12 cellular contexts compared by ENCODE assay signal in the genomic region with DNA sequence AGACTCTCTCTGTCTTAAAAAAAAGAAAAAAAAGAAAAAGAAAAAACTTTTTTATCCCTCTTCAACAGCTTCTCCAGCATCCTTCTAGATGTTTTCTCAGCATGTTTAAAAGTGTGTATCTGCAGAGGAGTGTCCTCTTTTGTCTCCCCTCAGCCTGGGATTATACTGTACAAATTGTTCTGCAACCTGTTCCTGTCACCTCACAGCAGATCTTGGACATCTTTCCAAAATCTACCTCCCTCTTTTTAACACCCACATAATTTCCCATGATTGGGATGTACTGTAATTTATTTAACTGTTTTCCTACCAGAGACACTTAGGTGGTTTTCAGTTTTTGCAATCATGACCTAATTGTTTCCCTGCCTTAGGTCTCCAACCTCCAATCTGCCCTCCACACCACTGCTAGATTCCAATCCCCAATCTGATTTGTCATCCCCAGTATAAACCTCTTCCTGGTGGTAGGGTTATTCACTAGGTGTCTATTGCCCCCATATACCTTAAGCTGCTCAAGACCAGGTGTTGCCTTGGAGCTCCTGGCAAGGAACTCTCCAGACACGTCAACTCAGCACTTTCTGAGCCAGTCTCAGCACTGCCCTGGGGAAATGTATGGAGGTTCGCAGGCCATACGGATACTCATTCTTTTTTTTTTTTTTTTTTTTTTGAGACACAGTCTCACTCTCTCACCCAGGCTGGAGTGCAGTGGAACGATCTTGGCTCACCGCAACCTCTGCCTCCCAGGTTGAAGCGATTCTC. TPM values are rescaled to one million over a fixed set of nuclear protein-coding genes. Genes with fewer than 3 reads are reported as not detected.
DNase-seq lines count a peak whose midpoint lies in the region; ATAC-seq and TF ChIP-seq lines count a peak whose summit lies in the region.
"Had no signal": no experiment of that assay in that cellular context is flagged by ENCODE, and none has a peak within 500 bp of the region (broad histone marks: within the 10 kb centered on the region; RNA-seq: fewer than 3 reads in every experiment).

No MANE protein-coding gene starts in this region.

- BruUV-seq in HCT116 (replicated peaks; lab: Mats Ljungman, UMichigan): no TSS peak

- peaks cover 28 to 52% of the 10 kb centered on the region in 2 experiments for H3K4me1 ChIP-seq in HCT116 (ENCODE audit: control insufficient read depth in 1 of 2, insufficient read depth in 2 of 2, low read length in 2 of 2)

- H3K4me3 Mint-ChIP-seq in activated T-helper 1 cell treated with anti-CD3 and anti-CD28 coated beads, Interleukin-12 subunit alpha, Interleukin-12 subunit beta, Interleukin-2, Interleukin-4 antibody, amounts not matched to agents 30 ng/mL and 10 ng/mL and 1 ng/mL, durations not matched to agents 14 hours and 24 hours and 36 hours: peak overlapping the region; percentile 60
- H3K4me3 Mint-ChIP-seq in immature natural killer cell: peak overlapping the region in 4 of 5 donors; percentile 5 to 67 (median 34)
- no peak overlapping the region for H3K4me3 Mint-ChIP-seq in stimulated activated naive B cell treated with anti-CD40 and anti-IgM and Interleukin-4, amounts not matched to agents 10 μg/mL and 1 μg/mL and 100 μg/mL, for 72 hours
- H3K4me3 Mint-ChIP-seq: memory B cell had no signal

- H3K4me1 Mint-ChIP-seq in activated T-helper 1 cell treated with anti-CD3 and anti-CD28 coated beads, Interleukin-12 subunit alpha, Interleukin-12 subunit beta, Interleukin-2, Interleukin-4 antibody, amounts not matched to agents 30 ng/mL and 10 ng/mL and 1 ng/mL, durations not matched to agents 14 hours and 24 hours and 36 hours (ENCODE audit: low read depth): peaks cover 83% of the 10 kb centered on the region
- peaks cover 80 to 86% of the 10 kb centered on the region in 2 donors for H3K4me1 Mint-ChIP-seq in immature natural killer cell
- H3K4me1 Mint-ChIP-seq in stimulated activated naive B cell treated with anti-CD40 and anti-IgM and Interleukin-4, amounts not matched to agents 10 μg/mL and 1 μg/mL and 100 μg/mL, for 72 hours: peaks cover 55 to 85% of the 10 kb centered on the region in 2 donors

- no peaks in the 10 kb centered on the region for H3K27me3 Mint-ChIP-seq in activated T-helper 1 cell treated with anti-CD3 and anti-CD28 coated beads, Interleukin-12 subunit alpha, Interleukin-12 subunit beta, Interleukin-2, Interleukin-4 antibody, amounts not matched to agents 30 ng/mL and 10 ng/mL and 1 ng/mL, durations not matched to agents 14 hours and 24 hours and 36 hours (ENCODE audit: insufficient read depth)
- peaks cover 6 to 13% (median 12%) of the 10 kb centered on the region in 3 donors for H3K27me3 Mint-ChIP-seq in immature natural killer cell (ENCODE audit: low read depth in 3 of 3)
- H3K27me3 Mint-ChIP-seq in stimulated activated naive B cell treated with anti-CD40 and anti-IgM and Interleukin-4, amounts not matched to agents 10 μg/mL and 1 μg/mL and 100 μg/mL, for 72 hours: no peaks in the 10 kb centered on the region
- H3K27me3 Mint-ChIP-seq: memory B cell had no signal

- no peak overlapping the region for H3K27ac ChIP-seq in HCT116 (ENCODE audit: low read depth, low read length)

- TF ChIP-seq POLR2A in HCT116 (IDR thresholded peaks at IDR 0.05; ENCODE audit: borderline replicate concordance, extremely low read depth, insufficient read depth, insufficient read length): no peak

- no peaks in the 10 kb centered on the region for H3K36me3 ChIP-seq in HCT116 (ENCODE audit: control insufficient read depth in 1 of 2, insufficient read depth in 2 of 2, low read length in 2 of 2)

- no peak overlapping the region for H3K4me2 ChIP-seq in HCT116 (ENCODE audit: low read length)

- no peak for TF ChIP-seq CTCF in HCT116 (IDR thresholded peaks at IDR 0.05 in 2 of 3, conservative IDR thresholded peaks at IDR 0.05 in 1 of 3; ENCODE audit: borderline replicate concordance in 1 of 3, insufficient read depth in 1 of 3, low read depth in 2 of 3, low read length in 2 of 3)

- intact Hi-C loops in HCT116 (cut with micrococcal nuclease): no loop called here
- intact Hi-C loops in activated T-helper 1 cell treated with anti-CD3 and anti-CD28 coated beads, Interleukin-12 subunit alpha, Interleukin-12 subunit beta, Interleukin-2, Interleukin-4 antibody, amounts not matched to agents 30 ng/mL and 10 ng/mL and 1 ng/mL, durations not matched to agents 14 hours and 24 hours and 36 hours (cut with micrococcal nuclease): loop anchor here (5.0 kb wide), 1 partner anchor 436 kb away; the partner anchor contains the start of gene MCU

- no peaks in the 10 kb centered on the region for H3K27me3 ChIP-seq in HCT116 (ENCODE audit: insufficient read depth, low read length)

- no peaks in the 10 kb centered on the region for H3K9me3 Mint-ChIP-seq in activated T-helper 1 cell treated with anti-CD3 and anti-CD28 coated beads, Interleukin-12 subunit alpha, Interleukin-12 subunit beta, Interleukin-2, Interleukin-4 antibody, amounts not matched to agents 30 ng/mL and 10 ng/mL and 1 ng/mL, durations not matched to agents 14 hours and 24 hours and 36 hours
- H3K9me3 Mint-ChIP-seq in immature natural killer cell: no peaks in the 10 kb centered on the region
- H3K9me3 Mint-ChIP-seq in stimulated activated naive B cell treated with anti-CD40 and anti-IgM and Interleukin-4, amounts not matched to agents 10 μg/mL and 1 μg/mL and 100 μg/mL, for 72 hours: no peaks in the 10 kb centered on the region
- H3K9me3 Mint-ChIP-seq: memory B cell had no signal

- H2AFZ ChIP-seq in HCT116 (ENCODE audit: low read depth, low read length, poor library complexity, severe bottlenecking): peak overlapping the region; percentile 70

- ATAC-seq in HCT116: no peak
- no peak for ATAC-seq in stimulated activated naive B cell treated with anti-CD40 and anti-IgM and Interleukin-4, amounts not matched to agents 10 μg/mL and 1 μg/mL and 100 μg/mL, for 72 hours (replicated peaks)
- no peak for ATAC-seq in GM19395 (IDR thresholded peaks at IDR 0.05; ENCODE audit: unreplicated experiment)

- no peak overlapping the region for H3K4me3 ChIP-seq in HCT116 (replicated peaks in 1 of 2; ENCODE audit: low read depth in 1 of 2, low read length in 2 of 2)

- H3K27ac Mint-ChIP-seq in activated T-helper 1 cell treated with anti-CD3 and anti-CD28 coated beads, Interleukin-12 subunit alpha, Interleukin-12 subunit beta, Interleukin-2, Interleukin-4 antibody, amounts not matched to agents 30 ng/mL and 10 ng/mL and 1 ng/mL, durations not matched to agents 14 hours and 24 hours and 36 hours: peak overlapping the region; percentile 85
- H3K27ac Mint-ChIP-seq in immature natural killer cell: peak overlapping the region; percentile 81 to 96 (median 88)
- H3K27ac Mint-ChIP-seq in stimulated activated naive B cell treated with anti-CD40 and anti-IgM and Interleukin-4, amounts not matched to agents 10 μg/mL and 1 μg/mL and 100 μg/mL, for 72 hours: peak overlapping the region; percentile 68

- POLR2A ChIA-PET in HCT116 (lab: Charles Lee): interaction anchor here (1.2 to 3.5 kb wide), 4 partner anchors 17 to 65 kb away, joined by 3 to 11 read pairs (median 4); partner anchors contain the start of gene DDIT4

- H3K9ac ChIP-seq in HCT116 (ENCODE audit: low read length): no peak overlapping the region

- H4K20me1 ChIP-seq in HCT116 (ENCODE audit: insufficient read depth): no peaks in the 10 kb centered on the region

- no peaks in the 10 kb centered on the region for H3K79me2 ChIP-seq in HCT116 (ENCODE audit: insufficient read depth, low read length)

- RAD21 ChIA-PET in HCT116 (lab: Charles Lee; ENCODE audit: low non-redundant PET in 1 of 2, low total read pairs in 2 of 2, uncharacterized antibody in 2 of 2, unreplicated experiment in 2 of 2): no interaction called here

- H3K9me3 ChIP-seq in HCT116 (ENCODE audit: control insufficient read depth in 1 of 2, insufficient read depth in 1 of 2, low read depth in 1 of 2, low read length in 2 of 2): no peaks in the 10 kb centered on the region

- TF ChIP-seq RAD21 in HCT116 (IDR thresholded peaks at IDR 0.05; ENCODE audit: low read depth): no peak

- CTCF ChIA-PET in HCT116 (lab: Charles Lee): interaction anchor here (0.7 kb wide), 1 partner anchor 13 kb away, joined by 3 read pairs; no protein-coding TSS in a partner anchor

- no peak for DNase-seq in HCT116 (ENCODE audit: low read depth, low spot score)
- no peak for DNase-seq in activated T-helper 1 cell treated with anti-CD3 and anti-CD28 coated beads, Interleukin-12 subunit alpha, Interleukin-12 subunit beta, Interleukin-2, Interleukin-4 antibody, amounts not matched to agents 30 ng/mL and 10 ng/mL and 1 ng/mL, durations not matched to agents 14 hours and 24 hours and 36 hours (ENCODE audit: low spot score)
- DNase-seq in immature natural killer cell: no peak
- no peak for DNase-seq in stimulated activated naive B cell treated with anti-CD40 and anti-IgM and Interleukin-4, amounts not matched to agents 10 μg/mL and 1 μg/mL and 100 μg/mL, for 72 hours
- DNase-seq in SK-N-DZ (ENCODE audit: low spot score): no peak
- no peak for DNase-seq in NCI-H748 (lab: John Stamatoyannopoulos, UW; ENCODE audit: unreplicated experiment)
- no peak for DNase-seq in NCI-H1930 (lab: John Stamatoyannopoulos, UW)
- DNase-seq: activated T-cell treated with anti-CD3 and anti-CD28 coated beads for 4 hours, NCI-H1105, SIG-M5 had no signal

- no peaks in the 10 kb centered on the region for H3K36me3 Mint-ChIP-seq in activated T-helper 1 cell treated with anti-CD3 and anti-CD28 coated beads, Interleukin-12 subunit alpha, Interleukin-12 subunit beta, Interleukin-2, Interleukin-4 antibody, amounts not matched to agents 30 ng/mL and 10 ng/mL and 1 ng/mL, durations not matched to agents 14 hours and 24 hours and 36 hours (ENCODE audit: low read depth)
- no peaks in the 10 kb centered on the region for H3K36me3 Mint-ChIP-seq in immature natural killer cell
- H3K36me3 Mint-ChIP-seq in stimulated activated naive B cell treated with anti-CD40 and anti-IgM and Interleukin-4, amounts not matched to agents 10 μg/mL and 1 μg/mL and 100 μg/mL, for 72 hours: no peaks in the 10 kb centered on the region
- H3K36me3 Mint-ChIP-seq: memory B cell had no signal

- no peaks in the 10 kb centered on the region for H3K9me2 ChIP-seq in HCT116 (ENCODE audit: insufficient read depth)

RNA-seq across cellular contexts. Expression of gene DDIT4, which starts 17.6 kb away (rescaled TPM):
- 462 TPM for total RNA-seq in HCT116 (2021; ENCODE audit: unreplicated experiment)
- 1,030 and 1,103 TPM in 2 replicates for polyA plus RNA-seq in HCT116 (2012)
- 178 and 183 TPM in 2 replicates for total RNA-seq in activated T-helper 1 cell treated with anti-CD3 and anti-CD28 coated beads, Interleukin-12 subunit alpha, Interleukin-12 subunit beta, Interleukin-2, Interleukin-4 antibody, amounts not matched to agents 30 ng/mL and 10 ng/mL and 1 ng/mL, durations not matched to agents 14 hours and 24 hours and 36 hours
- polyA plus RNA-seq in immature natural killer cell: 100 to 1,000 TPM; 437 to 876 (median 450) TPM
- 50.3 and 61.1 TPM in 2 replicates for polyA plus RNA-seq in SK-N-DZ (2014; cell fraction: cytosol; rRNA removed)
- 30.1 and 38.3 TPM in 2 replicates for polyA plus RNA-seq in SK-N-DZ (2014; cell fraction: nucleus; rRNA removed)

RNA-seq across cellular contexts. Expression of gene ASCC1, which starts 40.1 kb away (rescaled TPM):
- total RNA-seq in HCT116 (2021; ENCODE audit: unreplicated experiment): 34.5 TPM
- polyA plus RNA-seq in HCT116 (2012): 21.8 and 28.4 TPM in 2 replicates
- total RNA-seq in activated T-helper 1 cell treated with anti-CD3 and anti-CD28 coated beads, Interleukin-12 subunit alpha, Interleukin-12 subunit beta, Interleukin-2, Interleukin-4 antibody, amounts not matched to agents 30 ng/mL and 10 ng/mL and 1 ng/mL, durations not matched to agents 14 hours and 24 hours and 36 hours: 29.8 and 33.5 TPM in 2 replicates
- 10 to 100 TPM; 36.9 to 57.6 (median 40.5) TPM for polyA plus RNA-seq in immature natural killer cell
- 39.5 and 50.1 TPM in 2 replicates for polyA plus RNA-seq in SK-N-DZ (2014; cell fraction: cytosol; rRNA removed)
- polyA plus RNA-seq in SK-N-DZ (2014; cell fraction: nucleus; rRNA removed): 23.2 and 23.7 TPM in 2 replicates

RNA-seq across cellular contexts. Expression of gene ANAPC16, which starts 40.3 kb away (rescaled TPM):
- 71.1 TPM for total RNA-seq in HCT116 (2021; ENCODE audit: unreplicated experiment)
- 64.1 and 72.3 TPM in 2 replicates for polyA plus RNA-seq in HCT116 (2012)
- total RNA-seq in activated T-helper 1 cell treated with anti-CD3 and anti-CD28 coated beads, Interleukin-12 subunit alpha, Interleukin-12 subunit beta, Interleukin-2, Interleukin-4 antibody, amounts not matched to agents 30 ng/mL and 10 ng/mL and 1 ng/mL, durations not matched to agents 14 hours and 24 hours and 36 hours: 80.0 and 81.6 TPM in 2 replicates
- 100 to 1,000 TPM; 291 to 366 (median 328) TPM for polyA plus RNA-seq in immature natural killer cell
- polyA plus RNA-seq in SK-N-DZ (2014; cell fraction: cytosol; rRNA removed): 96.1 and 104 TPM in 2 replicates
- polyA plus RNA-seq in SK-N-DZ (2014; cell fraction: nucleus; rRNA removed): 51.8 and 51.9 TPM in 2 replicates

Comparison
In these comparisons a context has a peak if more than half of its experiments do, and no peak if none do; other contexts are left out.
1. H3K4me3 Mint-ChIP-seq: peak in activated T-helper 1 cell treated with anti-CD3 and anti-CD28 coated beads, Interleukin-12 subunit alpha, Interleukin-12 subunit beta, Interleukin-2, Interleukin-4 antibody, amounts not matched to agents 30 ng/mL and 10 ng/mL and 1 ng/mL, durations not matched to agents 14 hours and 24 hours and 36 hours (single experiment) and immature natural killer cell (4 of 5); none in stimulated activated naive B cell treated with anti-CD40 and anti-IgM and Interleukin-4, amounts not matched to agents 10 μg/mL and 1 μg/mL and 100 μg/mL, for 72 hours (0 of 2).
2. Peak in every context shown above with its lines, with median percentiles within 50 percentile points of each other: H3K27ac Mint-ChIP-seq.